ENCODE assay signal across 17 cellular contexts in the genomic region with DNA sequence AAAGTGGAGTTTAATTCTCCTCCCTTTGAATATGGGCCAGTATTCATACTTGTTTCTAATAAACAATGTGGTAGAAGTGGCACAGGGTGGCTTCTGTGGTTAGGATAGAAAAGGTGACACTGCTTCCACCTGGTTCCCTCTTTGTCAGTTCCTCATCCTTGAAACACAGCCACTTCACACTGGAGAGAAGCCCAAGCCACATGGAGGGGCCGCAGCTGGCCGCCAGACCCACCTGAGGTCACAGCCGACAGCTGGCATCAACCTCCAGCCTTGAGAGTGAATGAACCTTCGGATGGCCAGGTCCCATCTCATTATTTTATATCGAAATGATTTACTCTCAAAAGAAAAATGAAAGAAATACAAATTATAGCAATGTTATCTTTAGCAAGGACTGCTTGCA.
"Had no signal": no experiment of that assay in that cellular context is flagged by ENCODE, and none has a peak within 500 bp of the region (broad histone marks: within the 10 kb centered on the region; RNA-seq: fewer than 3 reads in every experiment).

No MANE protein-coding gene starts in this region.

- H3K4me3 Mint-ChIP-seq: activated B cell treated with CpG ODN at 0.5 μM for 24 hours; activated CD4-positive, alpha-beta T cell treated with anti-CD3 and anti-CD28 coated beads, Interleukin-2, amount 10 ng/mL, durations not matched to agents 7 days and 5 days; activated naive CD4-positive, alpha-beta T cell treated with anti-CD3 and anti-CD28 coated beads, Interleukin-2, amount 10 ng/mL, durations not matched to agents 7 days and 5 days; dendritic cell treated with granulocyte-macrophage colony-stimulating factor and Interleukin-4, amounts not matched to agents 40 ng/mL and 50 ng/mL, for 4 days; memory B cell had no signal

- H3K27me3 Mint-ChIP-seq: activated B cell treated with CpG ODN at 0.5 μM for 24 hours; effector memory CD8-positive, alpha-beta T cell; memory B cell had no signal

- H3K4me3 ChIP-seq: gastrocnemius medialis, heart right ventricle, left lung, thyroid gland had no signal

- DNase-seq: activated B cell treated with CpG ODN at 0.5 μM for 24 hours; activated CD4-positive, alpha-beta T cell treated with anti-CD3 and anti-CD28 coated beads, Interleukin-2, amount 10 ng/mL, durations not matched to agents 7 days and 5 days; activated naive CD4-positive, alpha-beta T cell treated with anti-CD3 and anti-CD28 coated beads, Interleukin-2, amount 10 ng/mL, durations not matched to agents 7 days and 5 days; activated T-cell treated with anti-CD3 and anti-CD28 coated beads for 4 hours; effector memory CD8-positive, alpha-beta T cell; gastrocnemius medialis; heart right ventricle; islet precursor cell; left lung; stimulated activated CD4-positive, alpha-beta T cell treated with anti-CD3 and anti-CD28 coated beads, Interleukin-15, amount 100 ng/mL, for 24 hours; stimulated activated CD4-positive, alpha-beta T cell treated with anti-CD3 and anti-CD28 coated beads, Interleukin-4, amount 100 ng/mL, for 4 hours; thyroid gland had no signal

- H3K27me3 ChIP-seq: gastrocnemius medialis, thyroid gland had no signal

- H3K27ac ChIP-seq: epithelial cell of prostate, gastrocnemius medialis, thyroid gland had no signal

- H3K9me3 ChIP-seq: gastrocnemius medialis, heart right ventricle, left lung, thyroid gland had no signal

- H3K36me3 ChIP-seq: gastrocnemius medialis, heart right ventricle, left lung, thyroid gland had no signal

- H3K27ac Mint-ChIP-seq: activated B cell treated with CpG ODN at 0.5 μM for 24 hours; activated CD4-positive, alpha-beta T cell treated with anti-CD3 and anti-CD28 coated beads, Interleukin-2, amount 10 ng/mL, durations not matched to agents 7 days and 5 days; activated naive CD4-positive, alpha-beta T cell treated with anti-CD3 and anti-CD28 coated beads, Interleukin-2, amount 10 ng/mL, durations not matched to agents 7 days and 5 days; activated T-helper 2 cell treated with anti-CD3 and anti-CD28 coated beads, Interferon-gamma antibody, Interleukin-2, Interleukin-4, amounts not matched to agents 10 μg/mL and 5 μg/mL and 100 μg/mL, durations not matched to agents 14 hours and 24 hours and 36 hours; dendritic cell treated with granulocyte-macrophage colony-stimulating factor and Interleukin-4, amounts not matched to agents 40 ng/mL and 50 ng/mL, for 4 days had no signal

- H3K36me3 Mint-ChIP-seq: activated naive CD4-positive, alpha-beta T cell treated with anti-CD3 and anti-CD28 coated beads, Interleukin-2, amount 10 ng/mL, durations not matched to agents 7 days and 5 days; brain; memory B cell had no signal

- ATAC-seq: effector memory CD8-positive, alpha-beta T cell; gastrocnemius medialis; heart right ventricle; left lung had no signal

- H3K9me3 Mint-ChIP-seq: activated B cell treated with CpG ODN at 0.5 μM for 24 hours; activated CD4-positive, alpha-beta T cell treated with anti-CD3 and anti-CD28 coated beads, Interleukin-2, amount 10 ng/mL, durations not matched to agents 7 days and 5 days; activated naive CD4-positive, alpha-beta T cell treated with anti-CD3 and anti-CD28 coated beads, Interleukin-2, amount 10 ng/mL, durations not matched to agents 7 days and 5 days; activated T-helper 2 cell treated with anti-CD3 and anti-CD28 coated beads, Interferon-gamma antibody, Interleukin-2, Interleukin-4, amounts not matched to agents 10 μg/mL and 5 μg/mL and 100 μg/mL, durations not matched to agents 14 hours and 24 hours and 36 hours; brain; dendritic cell treated with granulocyte-macrophage colony-stimulating factor and Interleukin-4, amounts not matched to agents 40 ng/mL and 50 ng/mL, for 4 days; effector memory CD8-positive, alpha-beta T cell; memory B cell had no signal
